ENCODE assay signal across 14 cellular contexts in genomic region chr14:59103396-59103795, GRCh38.
"Had no signal": no experiment of that assay in that cellular context is flagged by ENCODE, and none has a peak within 500 bp of the region (broad histone marks: within the 10 kb centered on the region; RNA-seq: fewer than 3 reads in every experiment).

No MANE protein-coding gene starts in this region.

- H3K4me1 ChIP-seq: heart left ventricle, sigmoid colon, upper lobe of left lung had no signal

- H3K27me3 ChIP-seq: sigmoid colon, upper lobe of left lung had no signal

- H3K4me3 ChIP-seq: heart left ventricle, sigmoid colon, upper lobe of left lung had no signal

- H3K9me3 ChIP-seq: heart left ventricle, sigmoid colon, upper lobe of left lung had no signal

- ATAC-seq: activated T-helper 17 cell treated with anti-CD3 and anti-CD28 coated beads, Interleukin-2, amount 50 U/mL, for 72 hours; heart left ventricle; left ventricle myocardium superior had no signal

- DNase-seq: activated CD4-positive, alpha-beta T cell treated with anti-CD3 and anti-CD28 coated beads for 4 hours; activated CD8-positive, alpha-beta memory T cell treated with anti-CD3 and anti-CD28 coated beads for 24 hours; activated naive CD4-positive, alpha-beta T cell treated with anti-CD3 and anti-CD28 coated beads for 36 hours; cerebellar nuclear complex; endodermal cell; heart left ventricle; left ventricle myocardium superior; sigmoid colon; stimulated activated CD4-positive, alpha-beta T cell treated with anti-CD3 and anti-CD28 coated beads, Interleukin-4, amount 100 ng/mL, for 1 hour; stimulated activated CD8-positive, alpha-beta memory T cell treated with anti-CD3 and anti-CD28 coated beads, Interleukin-4, amount 100 ng/mL, for 48 hours; upper lobe of left lung had no signal

- H3K36me3 ChIP-seq: heart left ventricle, sigmoid colon, upper lobe of left lung had no signal

- FAIRE-seq: frontal cortex, keratinocyte had no signal

- H3K27ac ChIP-seq: heart left ventricle, sigmoid colon, upper lobe of left lung had no signal
